Comparison of ENCODE assay signal across 9 cellular contexts in genomic region chr15:57610130-57610529, GRCh38. TPM values are rescaled to one million over a fixed set of nuclear protein-coding genes. Genes with fewer than 3 reads are reported as not detected.
A peak's percentile ranks its signal among the peaks of the same experiment; 100 is the strongest.
DNase-seq lines count a peak whose midpoint lies in the region; ATAC-seq, FAIRE-seq and TF ChIP-seq lines count a peak whose summit lies in the region.
"Had no signal": no experiment of that assay in that cellular context is flagged by ENCODE, and none has a peak within 500 bp of the region (broad histone marks: within the 10 kb centered on the region; RNA-seq: fewer than 3 reads in every experiment).

No MANE protein-coding gene starts in this region.

- FAIRE-seq in astrocyte (lab: Jason Lieb, UNC) = no peak

- no peaks in the 10 kb centered on the region for H3K4me1 Mint-ChIP-seq in astrocyte (ENCODE audit: low read depth, unreplicated experiment)
- H3K4me1 Mint-ChIP-seq: naive thymus-derived CD8-positive, alpha-beta T cell had no signal

- no peaks in the 10 kb centered on the region for H3K27me3 ChIP-seq in astrocyte (ENCODE audit: insufficient read depth, low read length)
- no peaks in the 10 kb centered on the region for H3K27me3 ChIP-seq in right cardiac atrium (ENCODE audit: control insufficient read depth, insufficient read depth)

- H3K4me3 ChIP-seq in astrocyte (ENCODE audit: insufficient read depth, low read depth, low read length) (no peak overlapping the region), right cardiac atrium (ENCODE audit: low read length) (no peak overlapping the region)

- no peak overlapping the region for H3K9ac ChIP-seq in astrocyte (ENCODE audit: low read length)

- DNase-seq in HEK293T (ENCODE audit: extremely low spot score) (peak; percentile 19), astrocyte (ENCODE audit: low read depth) (peak; percentile 44), right cardiac atrium (peak; percentile 65 to 87 (median 80)), stromal cell of bone marrow (ENCODE audit: low read depth) (peak; percentile 65), OCI-M1 (lab: John Stamatoyannopoulos, UW) (no peak)
- no peak for DNase-seq in stimulated activated CD4-positive, alpha-beta T cell treated with anti-CD3 and anti-CD28 coated beads, Interleukin-1b, Interleukin-23, amount 100 ng/mL, for 48 hours
- DNase-seq in activated CD4-positive, alpha-beta T cell treated with anti-CD3 and anti-CD28 coated beads for 1 hour = no peak
- no peak for DNase-seq in stimulated activated CD4-positive, alpha-beta T cell treated with anti-CD3 and anti-CD28 coated beads, Interleukin-15, amount 100 ng/mL, for 24 hours
- DNase-seq: naive thymus-derived CD8-positive, alpha-beta T cell had no signal

- H3K36me3 Mint-ChIP-seq in astrocyte (ENCODE audit: low read depth, unreplicated experiment) = no peaks in the 10 kb centered on the region
- H3K36me3 Mint-ChIP-seq: naive thymus-derived CD8-positive, alpha-beta T cell had no signal

- no peaks in the 10 kb centered on the region for H4K20me1 ChIP-seq in astrocyte (ENCODE audit: insufficient read depth, low read length)

- TF ChIP-seq CTCF in astrocyte (IDR thresholded peaks at IDR 0.05; ENCODE audit: insufficient read depth, low read depth, low read length) = no peak

- CTCF ChIA-PET in HEK293T (lab: Yijun Ruan, JAX) = no interaction called here

- H3K27ac ChIP-seq in astrocyte (ENCODE audit: low read depth, low read length) (no peak overlapping the region), right cardiac atrium (ENCODE audit: low read length) (peak overlapping the region; percentile 90)

- no peaks in the 10 kb centered on the region for H3K9me3 ChIP-seq in astrocyte (ENCODE audit: insufficient read depth, low read depth, low read length)
- no peaks in the 10 kb centered on the region for H3K9me3 ChIP-seq in right cardiac atrium (ENCODE audit: control insufficient read depth, low read length)

- intact Hi-C loops in right cardiac atrium (cut with DNase I) = loop anchor here in 2 of 4 donors (5.0 to 10.0 kb wide), 2 partner anchors 45 to 48 kb away; no protein-coding TSS in a partner anchor

- no peaks in the 10 kb centered on the region for H3K9me3 Mint-ChIP-seq in astrocyte (ENCODE audit: unreplicated experiment)
- H3K9me3 Mint-ChIP-seq: naive thymus-derived CD8-positive, alpha-beta T cell had no signal

- H3K79me2 ChIP-seq in astrocyte (ENCODE audit: insufficient read depth, low read length) = no peaks in the 10 kb centered on the region

- H2AFZ ChIP-seq in astrocyte (ENCODE audit: low read depth, low read length) = peak overlapping the region; percentile 24

- WGBS in right cardiac atrium = 55% methylated on average over 8 of the region's 8 CpGs

- no peak overlapping the region for H3K4me3 Mint-ChIP-seq in astrocyte (ENCODE audit: unreplicated experiment)
- H3K4me3 Mint-ChIP-seq: naive thymus-derived CD8-positive, alpha-beta T cell had no signal

- ATAC-seq in right cardiac atrium = peak; percentile 76 to 83
- ATAC-seq: naive thymus-derived CD8-positive, alpha-beta T cell had no signal

- no peak overlapping the region for H3K27ac Mint-ChIP-seq in astrocyte (ENCODE audit: unreplicated experiment)
- H3K27ac Mint-ChIP-seq: naive thymus-derived CD8-positive, alpha-beta T cell had no signal

- H3K36me3 ChIP-seq in astrocyte (ENCODE audit: insufficient read depth, low read length) = no peaks in the 10 kb centered on the region

- POLR2A ChIA-PET in HEK293T (lab: Yijun Ruan, JAX) = no interaction called here

- H3K4me1 ChIP-seq in astrocyte (ENCODE audit: insufficient read depth, low read length) (peaks cover 16% of the 10 kb centered on the region), right cardiac atrium (ENCODE audit: control insufficient read depth, insufficient read depth, low read length) (peaks cover 13% of the 10 kb centered on the region)

- H3K4me2 ChIP-seq in astrocyte (ENCODE audit: low read length) = peak overlapping the region; percentile 49

- H3K27me3 Mint-ChIP-seq in astrocyte (ENCODE audit: low read depth, unreplicated experiment) = no peaks in the 10 kb centered on the region

TF ChIP-seq in HEK293T, 16 proteins besides CTCF, POLR2A, EP300 and RAD21:
- TF ChIP-seq SUZ12 (IDR thresholded peaks at IDR 0.05) (no peak), LEF1 (IDR thresholded peaks at IDR 0.05; ENCODE audit: borderline replicate concordance) (no peak), BHLHE40 (IDR thresholded peaks at IDR 0.05; ENCODE audit: borderline replicate concordance) (no peak), ARNT (IDR thresholded peaks at IDR 0.05) (no peak), CTBP1 (IDR thresholded peaks at IDR 0.05; ENCODE audit: borderline replicate concordance) (no peak), SP1 (IDR thresholded peaks at IDR 0.05) (no peak), L3MBTL2 (conservative IDR thresholded peaks at IDR 0.05) (no peak), HDGF (IDR thresholded peaks at IDR 0.05; ENCODE audit: borderline replicate concordance) (no peak), FOXA1 (IDR thresholded peaks at IDR 0.05) (no peak), TARDBP (IDR thresholded peaks at IDR 0.05) (no peak), ELF4 (IDR thresholded peaks at IDR 0.05) (no peak), FOXK2 (IDR thresholded peaks at IDR 0.05) (no peak), NFRKB (IDR thresholded peaks at IDR 0.05) (no peak), ZNF384 (IDR thresholded peaks at IDR 0.05) (no peak), FOXM1 (IDR thresholded peaks at IDR 0.05; ENCODE audit: borderline replicate concordance) (no peak)
- TF ChIP-seq, protein P1, sequence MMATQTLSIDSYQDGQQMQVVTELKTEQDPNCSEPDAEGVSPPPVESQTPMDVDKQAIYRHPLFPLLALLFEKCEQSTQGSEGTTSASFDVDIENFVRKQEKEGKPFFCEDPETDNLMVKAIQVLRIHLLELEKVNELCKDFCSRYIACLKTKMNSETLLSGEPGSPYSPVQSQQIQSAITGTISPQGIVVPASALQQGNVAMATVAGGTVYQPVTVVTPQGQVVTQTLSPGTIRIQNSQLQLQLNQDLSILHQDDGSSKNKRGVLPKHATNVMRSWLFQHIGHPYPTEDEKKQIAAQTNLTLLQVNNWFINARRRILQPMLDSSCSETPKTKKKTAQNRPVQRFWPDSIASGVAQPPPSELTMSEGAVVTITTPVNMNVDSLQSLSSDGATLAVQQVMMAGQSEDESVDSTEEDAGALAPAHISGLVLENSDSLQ (IDR thresholded peaks at IDR 0.05) = no peak
TF ChIP-seq in HEK293T: peak in this region for 0.

RNA-seq across cellular contexts. Expression of gene MYZAP, which starts 18.4 kb away (rescaled TPM):
- total RNA-seq in astrocyte = 0.41 TPM in 1 of 2 replicates, not detected in the other
- total RNA-seq in right cardiac atrium = 100 to 1,000 TPM; 557 to 764 (median 622) TPM
- polyA plus RNA-seq in right cardiac atrium = 558 TPM
- total RNA-seq: naive thymus-derived CD8-positive, alpha-beta T cell had no signal

Comparison
In these comparisons a context has a peak if more than half of its experiments do, and no peak if none do; other contexts are left out.
1. DNase-seq: peak in HEK293T (single experiment), astrocyte (single experiment), right cardiac atrium (3 of 3) and stromal cell of bone marrow (single experiment); none in OCI-M1 (single experiment), stimulated activated CD4-positive, alpha-beta T cell treated with anti-CD3 and anti-CD28 coated beads, Interleukin-1b, Interleukin-23, amount 100 ng/mL, for 48 hours (single experiment), activated CD4-positive, alpha-beta T cell treated with anti-CD3 and anti-CD28 coated beads for 1 hour (single experiment) and stimulated activated CD4-positive, alpha-beta T cell treated with anti-CD3 and anti-CD28 coated beads, Interleukin-15, amount 100 ng/mL, for 24 hours (single experiment).
2. RNA of gene MYZAP, which starts 18.4 kb away (total RNA-seq): 557 to 764 TPM in right cardiac atrium; 0.41 TPM in astrocyte; every median in the first group is over 100 times any median in the second.